Comparison of ENCODE assay signal across 19 cellular contexts in genomic region chr18:58645398-58645797, GRCh38. TPM values are rescaled to one million over a fixed set of nuclear protein-coding genes. Genes with fewer than 3 reads are reported as not detected.
A peak's percentile ranks its signal among the peaks of the same experiment; 100 is the strongest.
DNase-seq lines count a peak whose midpoint lies in the region; ATAC-seq and TF ChIP-seq lines count a peak whose summit lies in the region.
"Had no signal": no experiment of that assay in that cellular context is flagged by ENCODE, and none has a peak within 500 bp of the region (broad histone marks: within the 10 kb centered on the region; RNA-seq: fewer than 3 reads in every experiment).

No MANE protein-coding gene starts in this region.

- no peak overlapping the region for H3K27ac ChIP-seq in esophagus squamous epithelium
- H3K27ac ChIP-seq: thoracic aorta had no signal

- 40 to 46% methylated on average over 5 of the region's 5 CpGs for WGBS in esophagus squamous epithelium, 2 donors

- H3K4me1 Mint-ChIP-seq in HFFc6 (ENCODE audit: low read depth), result peaks cover 4% of the 10 kb centered on the region; the same call in 1 of the 2 replicates

- DNase-seq in AG20443 (ENCODE audit: low spot score) (peak; percentile 30), HFFc6 (peak; percentile 87), astrocyte of the hippocampus (ENCODE audit: low read depth, low spot score) (peak; percentile 83), kidney tubule cell (ENCODE audit: low spot score) (peak; percentile 85), NCI-H2081 treated with DMSO at 0.1 percent for 48 hours (lab: John Stamatoyannopoulos, UW) (no peak), ureter (ENCODE audit: low spot score) (no peak), esophagus squamous epithelium (lab: John Stamatoyannopoulos, UW) (no peak)
- DNase-seq: activated CD8-positive, alpha-beta T cell treated with anti-CD3 and anti-CD28 coated beads for 36 hours; activated gamma-delta T cell treated with Interleukin-2 at 50 U/mL for 16 hours; CD8-positive, alpha-beta memory T cell; DMS153; left ventricle myocardium inferior; NCI-H1417; NCI-H510A treated with DMSO at 0.1 percent for 48 hours; posterior cingulate gyrus; stimulated activated naive B cell treated with anti-CD40 and anti-IgM and Interleukin-4, amounts not matched to agents 10 μg/mL and 1 μg/mL and 100 μg/mL, for 72 hours had no signal

- no peak for TF ChIP-seq POLR2A in esophagus squamous epithelium (IDR thresholded peaks at IDR 0.05)

- H3K36me3 Mint-ChIP-seq in HFFc6 (ENCODE audit: low read depth), result peaks cover 6% of the 10 kb centered on the region

- no peak overlapping the region for H3K27ac Mint-ChIP-seq in HFFc6
- H3K27ac Mint-ChIP-seq: activated CD8-positive, alpha-beta T cell treated with anti-CD3 and anti-CD28 coated beads for 36 hours; CD8-positive, alpha-beta memory T cell; stimulated activated naive B cell treated with anti-CD40 and anti-IgM and Interleukin-4, amounts not matched to agents 10 μg/mL and 1 μg/mL and 100 μg/mL, for 72 hours; T-helper 2 cell treated with Interferon-gamma antibody and Interleukin-4, amounts not matched to agents 5 μg/mL and 100 μg/mL, for 36 hours had no signal

- H3K4me3 ChIP-seq in esophagus squamous epithelium, result no peak overlapping the region
- H3K4me3 ChIP-seq: left ventricle myocardium inferior, thoracic aorta had no signal

- TF ChIP-seq CTCF in HFFc6 (IDR thresholded peaks at IDR 0.05) (no peak), esophagus squamous epithelium (IDR thresholded peaks at IDR 0.05) (no peak)

- no peaks in the 10 kb centered on the region; the same call in none of the 2 replicates for H3K27me3 Mint-ChIP-seq in HFFc6 (ENCODE audit: insufficient read depth)
- H3K27me3 Mint-ChIP-seq: activated CD8-positive, alpha-beta T cell treated with anti-CD3 and anti-CD28 coated beads for 36 hours; CD8-positive, alpha-beta memory T cell; stimulated activated naive B cell treated with anti-CD40 and anti-IgM and Interleukin-4, amounts not matched to agents 10 μg/mL and 1 μg/mL and 100 μg/mL, for 72 hours had no signal

- ATAC-seq in HG02981 (IDR thresholded peaks at IDR 0.05; ENCODE audit: unreplicated experiment), result no peak
- ATAC-seq: activated CD8-positive, alpha-beta T cell treated with anti-CD3 and anti-CD28 coated beads for 36 hours; stimulated activated naive B cell treated with anti-CD40 and anti-IgM and Interleukin-4, amounts not matched to agents 10 μg/mL and 1 μg/mL and 100 μg/mL, for 72 hours had no signal

- intact Hi-C loops in esophagus squamous epithelium (cut with DNase I), result no loop called here

- H3K4me1 ChIP-seq in esophagus squamous epithelium, result peaks cover 0 to 9% (median 0%) of the 10 kb centered on the region in 3 donors

- no peaks in the 10 kb centered on the region for H3K27me3 ChIP-seq in esophagus squamous epithelium

- no peaks in the 10 kb centered on the region for H3K36me3 ChIP-seq in esophagus squamous epithelium
- H3K36me3 ChIP-seq: left ventricle myocardium inferior, thoracic aorta had no signal

- H3K9me3 Mint-ChIP-seq in HFFc6, result peaks cover 5% of the 10 kb centered on the region

- H3K9me3 ChIP-seq in esophagus squamous epithelium, result no peaks in the 10 kb centered on the region
- H3K9me3 ChIP-seq: left ventricle myocardium inferior, thoracic aorta had no signal

- H3K4me3 Mint-ChIP-seq in HFFc6, result no peak overlapping the region
- H3K4me3 Mint-ChIP-seq: activated CD8-positive, alpha-beta T cell treated with anti-CD3 and anti-CD28 coated beads for 36 hours; CD8-positive, alpha-beta memory T cell; stimulated activated naive B cell treated with anti-CD40 and anti-IgM and Interleukin-4, amounts not matched to agents 10 μg/mL and 1 μg/mL and 100 μg/mL, for 72 hours; T-helper 2 cell treated with Interferon-gamma antibody and Interleukin-4, amounts not matched to agents 5 μg/mL and 100 μg/mL, for 36 hours had no signal

RNA-seq across cellular contexts. Expression of gene ALPK2, which starts 16.5 kb away (rescaled TPM):
- 10 to 100 TPM; 31.6 to 36.0 (median 35.1) TPM for total RNA-seq in HFFc6 (2021; fragmentation: NEBNext Ultra II Directional; extraction: Animal tissue kit (Norgen Biotek cat#: 25700))
- total RNA-seq in ureter (0.16 TPM), esophagus squamous epithelium (under 1 TPM in 3 of 4 donors, not detected in 1; 0.13 to 0.94 (median 0.57) TPM)
- total RNA-seq: thoracic aorta had no signal

RNA-seq across cellular contexts. Expression of gene MALT1, which starts 25.9 kb away (rescaled TPM):
- 10 to 100 TPM; 19.9 to 25.6 (median 22.4) TPM for total RNA-seq in HFFc6 (2021; fragmentation: NEBNext Ultra II Directional; extraction: Animal tissue kit (Norgen Biotek cat#: 25700))
- total RNA-seq in ureter (27.5 TPM), esophagus squamous epithelium (10 to 100 TPM; 25.2 to 48.6 (median 30.7) TPM)

Comparison
In these comparisons a context has a peak if more than half of its experiments do, and no peak if none do; other contexts are left out.
1. DNase-seq: peak in AG20443 (single experiment), HFFc6 (single experiment), astrocyte of the hippocampus (single experiment) and kidney tubule cell (single experiment); none in NCI-H2081 treated with DMSO at 0.1 percent for 48 hours (single experiment), ureter (single experiment) and esophagus squamous epithelium (single experiment).
2. RNA of gene ALPK2, which starts 16.5 kb away (total RNA-seq): 31.6 to 36.0 TPM in HFFc6; 0.13 to 0.94 TPM in esophagus squamous epithelium and 0.16 TPM in ureter (single experiment); every median in the first group is over 10 times any median in the second.